ENCODE assay signal across 8 cellular contexts in genomic region chr2:155310589-155310988, GRCh38.
DNase-seq lines count a peak whose midpoint lies in the region; ATAC-seq and TF ChIP-seq lines count a peak whose summit lies in the region.

No MANE protein-coding gene starts in this region.

- ATAC-seq in HG02763 (IDR thresholded peaks at IDR 0.05; ENCODE audit: unreplicated experiment) = peak; percentile 54
- no peak for ATAC-seq in GM19452 (IDR thresholded peaks at IDR 0.05; ENCODE audit: unreplicated experiment)
- no peak for ATAC-seq in stimulated activated effector memory CD8-positive, alpha-beta T cell treated with anti-CD3 and anti-CD28 coated beads, Interleukin-12 subunit alpha, Interleukin-12 subunit beta, amount 100 ng/mL, for 72 hours

- H3K27ac Mint-ChIP-seq in nephron progenitor cell = no peak overlapping the region
- H3K27ac Mint-ChIP-seq in stimulated activated effector memory CD8-positive, alpha-beta T cell treated with anti-CD3 and anti-CD28 coated beads, Interleukin-12 subunit alpha, Interleukin-12 subunit beta, amount 100 ng/mL, for 72 hours = no peak overlapping the region

- peak; percentile 27 for TF ChIP-seq CTCF in GM12865 (IDR thresholded peaks at IDR 0.05; ENCODE audit: insufficient read depth, low read depth, low read length, missing control alignments)
- TF ChIP-seq CTCF in nephron progenitor cell (IDR thresholded peaks at IDR 0.05) = peak; percentile 68

- intact Hi-C loops in head of caudate nucleus (cut with DNase I) = no loop called here

- H3K36me3 Mint-ChIP-seq in nephron progenitor cell (ENCODE audit: low read depth) = no peaks in the 10 kb centered on the region
- H3K36me3 Mint-ChIP-seq in stimulated activated effector memory CD8-positive, alpha-beta T cell treated with anti-CD3 and anti-CD28 coated beads, Interleukin-12 subunit alpha, Interleukin-12 subunit beta, amount 100 ng/mL, for 72 hours = no peaks in the 10 kb centered on the region

- no peak overlapping the region for H3K4me3 ChIP-seq in GM12865 (ENCODE audit: low read depth, low read length)

- H3K9me3 Mint-ChIP-seq in nephron progenitor cell = no peaks in the 10 kb centered on the region
- H3K9me3 Mint-ChIP-seq in stimulated activated effector memory CD8-positive, alpha-beta T cell treated with anti-CD3 and anti-CD28 coated beads, Interleukin-12 subunit alpha, Interleukin-12 subunit beta, amount 100 ng/mL, for 72 hours = no peaks in the 10 kb centered on the region

- peak; percentile 44 for DNase-seq in GM12865 (ENCODE audit: low read depth)
- peak; percentile 4 for DNase-seq in NCI-H226
- DNase-seq in cerebellum (ENCODE audit: low spot score) = peak; percentile 11
- no peak for DNase-seq in nephron progenitor cell
- DNase-seq in stimulated activated effector memory CD8-positive, alpha-beta T cell treated with anti-CD3 and anti-CD28 coated beads, Interleukin-12 subunit alpha, Interleukin-12 subunit beta, amount 100 ng/mL, for 72 hours (ENCODE audit: low spot score in 2 of 2) = no peak
- DNase-seq in head of caudate nucleus = no peak

- H3K4me3 Mint-ChIP-seq in nephron progenitor cell = no peak overlapping the region
- H3K4me3 Mint-ChIP-seq in stimulated activated effector memory CD8-positive, alpha-beta T cell treated with anti-CD3 and anti-CD28 coated beads, Interleukin-12 subunit alpha, Interleukin-12 subunit beta, amount 100 ng/mL, for 72 hours = no peak overlapping the region

- H3K4me1 Mint-ChIP-seq in nephron progenitor cell = no peaks in the 10 kb centered on the region
- no peaks in the 10 kb centered on the region for H3K4me1 Mint-ChIP-seq in stimulated activated effector memory CD8-positive, alpha-beta T cell treated with anti-CD3 and anti-CD28 coated beads, Interleukin-12 subunit alpha, Interleukin-12 subunit beta, amount 100 ng/mL, for 72 hours

- H3K27me3 Mint-ChIP-seq in nephron progenitor cell (ENCODE audit: low read depth, poor library complexity) = no peaks in the 10 kb centered on the region

Comparison
In these comparisons a context has a peak if more than half of its experiments do, and no peak if none do; other contexts are left out.
1. DNase-seq: peak in GM12865 (single experiment), NCI-H226 (single experiment) and cerebellum (single experiment); none in nephron progenitor cell (single experiment), stimulated activated effector memory CD8-positive, alpha-beta T cell treated with anti-CD3 and anti-CD28 coated beads, Interleukin-12 subunit alpha, Interleukin-12 subunit beta, amount 100 ng/mL, for 72 hours (0 of 2) and head of caudate nucleus (0 of 42).